Comparison of ENCODE assay signal across 10 cellular contexts in the genomic region with DNA sequence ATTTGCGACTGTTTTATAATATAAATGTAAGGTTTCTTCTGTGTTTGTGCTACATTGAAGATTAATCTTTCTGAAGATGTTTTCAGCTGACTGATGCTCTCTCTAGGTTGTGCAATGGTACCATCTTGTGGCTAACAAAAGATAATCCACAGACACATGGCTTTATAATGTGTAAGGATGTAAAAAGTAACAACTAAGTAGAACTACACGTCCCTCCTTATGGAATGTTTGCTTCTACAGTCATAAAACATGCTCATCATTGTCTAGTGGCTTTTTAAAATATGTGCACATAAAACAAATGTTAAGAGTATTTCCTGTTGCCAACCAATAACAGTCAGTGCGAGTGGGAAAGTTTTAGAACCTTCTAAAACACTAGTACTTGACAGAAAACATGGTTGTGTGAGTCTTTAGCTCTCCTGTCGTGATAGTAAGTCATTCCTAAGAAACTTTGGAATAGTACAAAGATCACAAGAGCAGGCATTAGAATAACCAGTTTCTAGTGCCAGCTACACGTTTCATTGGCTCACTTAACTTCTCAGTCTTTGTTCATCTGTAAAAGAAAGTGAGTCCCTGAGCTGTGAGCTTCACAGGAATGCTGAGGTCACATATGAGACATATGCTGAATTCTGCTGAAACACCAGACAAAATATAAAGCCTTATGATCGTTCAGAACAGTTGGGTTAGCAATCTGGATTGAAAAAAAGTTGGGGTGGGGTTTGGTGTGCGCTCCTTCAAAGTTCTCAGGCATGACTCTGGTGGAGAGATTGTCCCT.
DNase-seq lines count a peak whose midpoint lies in the region; ATAC-seq, FAIRE-seq and TF ChIP-seq lines count a peak whose summit lies in the region.
"Had no signal": no experiment of that assay in that cellular context is flagged by ENCODE, and none has a peak within 500 bp of the region (broad histone marks: within the 10 kb centered on the region; RNA-seq: fewer than 3 reads in every experiment).

No MANE protein-coding gene starts in this region.

- H3K36me3 ChIP-seq in neural cell (ENCODE audit: insufficient read depth, low read length), result no peaks in the 10 kb centered on the region
- H3K36me3 ChIP-seq: neutrophil, SJCRH30 had no signal

- TF ChIP-seq EP300 in neural cell (conservative IDR thresholded peaks at IDR 0.05; ENCODE audit: poor library complexity, severe bottlenecking), result no peak

- H3F3A ChIP-seq in neural cell (ENCODE audit: insufficient read depth, low read length, poor library complexity, severe bottlenecking), result no peaks in the 10 kb centered on the region

- H3K9ac ChIP-seq in neural cell (ENCODE audit: low read length), result no peak overlapping the region

- TF ChIP-seq RAD21 in neural cell (conservative IDR thresholded peaks at IDR 0.05), result peak; percentile 98

- FAIRE-seq in GM12892 (lab: Jason Lieb, UNC), result peak; percentile 30

- H3K4me2 ChIP-seq in neural cell (ENCODE audit: low read length), result no peak overlapping the region

- TF ChIP-seq CTCF in dorsolateral prefrontal cortex (IDR thresholded peaks at IDR 0.05 in 54 of 56, conservative IDR thresholded peaks at IDR 0.05 in 2 of 56; ENCODE audit: low read depth in 1 of 56, partially characterized antibody in 56 of 56) (peak in 55 of 56 donors; percentile 13 to 77 (median 55)), neural cell (IDR thresholded peaks at IDR 0.05; ENCODE audit: poor library complexity, severe bottlenecking) (peak; percentile 90)

- H4K20me1 ChIP-seq in neural cell (ENCODE audit: insufficient read depth), result no peaks in the 10 kb centered on the region

- no peak overlapping the region for H3K4me3 ChIP-seq in dorsolateral prefrontal cortex
- no peak overlapping the region for H3K4me3 ChIP-seq in neural cell (ENCODE audit: low read length)
- H3K4me3 ChIP-seq: SJCRH30 had no signal

- no peaks in the 10 kb centered on the region for H3K4me1 Mint-ChIP-seq in activated T-helper 1 cell treated with anti-CD3 and anti-CD28 coated beads, Interleukin-12 subunit alpha, Interleukin-12 subunit beta, Interleukin-2, Interleukin-4 antibody, amounts not matched to agents 30 ng/mL and 10 ng/mL and 1 ng/mL, durations not matched to agents 14 hours and 24 hours and 36 hours (ENCODE audit: low read depth)

- no peak for TF ChIP-seq POLR2A in GM12892 (IDR thresholded peaks at IDR 0.05; ENCODE audit: low read depth, low read length)

- no peaks in the 10 kb centered on the region for H3K9me3 Mint-ChIP-seq in activated T-helper 1 cell treated with anti-CD3 and anti-CD28 coated beads, Interleukin-12 subunit alpha, Interleukin-12 subunit beta, Interleukin-2, Interleukin-4 antibody, amounts not matched to agents 30 ng/mL and 10 ng/mL and 1 ng/mL, durations not matched to agents 14 hours and 24 hours and 36 hours

- H3K36me3 Mint-ChIP-seq in activated T-helper 1 cell treated with anti-CD3 and anti-CD28 coated beads, Interleukin-12 subunit alpha, Interleukin-12 subunit beta, Interleukin-2, Interleukin-4 antibody, amounts not matched to agents 30 ng/mL and 10 ng/mL and 1 ng/mL, durations not matched to agents 14 hours and 24 hours and 36 hours (ENCODE audit: low read depth), result no peaks in the 10 kb centered on the region

- DNase-seq in GM12892 (ENCODE audit: insufficient read length), result no peak
- DNase-seq in NCI-H510A (lab: John Stamatoyannopoulos, UW), result peak; percentile 0
- no peak for DNase-seq in dorsolateral prefrontal cortex
- no peak for DNase-seq in activated T-cell treated with anti-CD3 and anti-CD28 coated beads, Interleukin-2, amount 50 U/mL, for 1 hour
- no peak for DNase-seq in ecto neural progenitor cell (ENCODE audit: low spot score)
- DNase-seq in activated T-helper 1 cell treated with anti-CD3 and anti-CD28 coated beads, Interleukin-12 subunit alpha, Interleukin-12 subunit beta, Interleukin-2, Interleukin-4 antibody, amounts not matched to agents 30 ng/mL and 10 ng/mL and 1 ng/mL, durations not matched to agents 14 hours and 24 hours and 36 hours (ENCODE audit: low spot score), result no peak

- no peaks in the 10 kb centered on the region for H3K9me2 ChIP-seq in neural cell (ENCODE audit: insufficient read depth, low read length)

- H3K4me3 Mint-ChIP-seq in activated T-helper 1 cell treated with anti-CD3 and anti-CD28 coated beads, Interleukin-12 subunit alpha, Interleukin-12 subunit beta, Interleukin-2, Interleukin-4 antibody, amounts not matched to agents 30 ng/mL and 10 ng/mL and 1 ng/mL, durations not matched to agents 14 hours and 24 hours and 36 hours, result no peak overlapping the region

- H3K27me3 ChIP-seq in dorsolateral prefrontal cortex, result peaks cover 0 to 2% (median 0%) of the 10 kb centered on the region in 45 donors
- H3K27me3 ChIP-seq in neural cell (ENCODE audit: insufficient read depth, low read depth, low read length), result no peaks in the 10 kb centered on the region
- H3K27me3 ChIP-seq: SJCRH30 had no signal

- no peak for ATAC-seq in GM21529 (IDR thresholded peaks at IDR 0.05; ENCODE audit: unreplicated experiment)

- H3K9me3 ChIP-seq in neural cell (ENCODE audit: low read length), result no peaks in the 10 kb centered on the region
- H3K9me3 ChIP-seq: neutrophil, SJCRH30 had no signal

- H3K27me3 Mint-ChIP-seq in activated T-helper 1 cell treated with anti-CD3 and anti-CD28 coated beads, Interleukin-12 subunit alpha, Interleukin-12 subunit beta, Interleukin-2, Interleukin-4 antibody, amounts not matched to agents 30 ng/mL and 10 ng/mL and 1 ng/mL, durations not matched to agents 14 hours and 24 hours and 36 hours (ENCODE audit: insufficient read depth), result peaks cover 7% of the 10 kb centered on the region

- intact Hi-C loops in dorsolateral prefrontal cortex (cut with DNase I), result loop anchor here (2.0 to 10.0 kb wide), 2 partner anchors 1519 to 1521 kb away; no protein-coding TSS in a partner anchor
- intact Hi-C loops in activated T-helper 1 cell treated with anti-CD3 and anti-CD28 coated beads, Interleukin-12 subunit alpha, Interleukin-12 subunit beta, Interleukin-2, Interleukin-4 antibody, amounts not matched to agents 30 ng/mL and 10 ng/mL and 1 ng/mL, durations not matched to agents 14 hours and 24 hours and 36 hours (cut with micrococcal nuclease), result loop anchor here (1.0 to 2.0 kb wide), 4 partner anchors 61 to 1519 kb away; no protein-coding TSS in a partner anchor

- no peak overlapping the region for H3K27ac Mint-ChIP-seq in activated T-helper 1 cell treated with anti-CD3 and anti-CD28 coated beads, Interleukin-12 subunit alpha, Interleukin-12 subunit beta, Interleukin-2, Interleukin-4 antibody, amounts not matched to agents 30 ng/mL and 10 ng/mL and 1 ng/mL, durations not matched to agents 14 hours and 24 hours and 36 hours

- no peak overlapping the region for H2AFZ ChIP-seq in neural cell (ENCODE audit: low read depth, low read length)

- H3K79me2 ChIP-seq in neural cell (replicated peaks; ENCODE audit: insufficient read depth, low read length), result no peaks in the 10 kb centered on the region

- H3K27ac ChIP-seq in dorsolateral prefrontal cortex, result no peak overlapping the region
- H3K27ac ChIP-seq in neural cell (ENCODE audit: low read length), result no peak overlapping the region
- H3K27ac ChIP-seq: neutrophil, SJCRH30 had no signal

TF ChIP-seq in neural cell, 6 proteins besides CTCF, POLR2A, EP300 and RAD21:
- no peak for TF ChIP-seq MXI1 (conservative IDR thresholded peaks at IDR 0.05; ENCODE audit: poor library complexity, severe bottlenecking)
- peak; percentile 97 for TF ChIP-seq SMC3 (conservative IDR thresholded peaks at IDR 0.05; ENCODE audit: poor library complexity)
